In genomic region chr2:231197741-231198290, GRCh38 we compare ENCODE assay signal across 8 cellular contexts. TPM values are rescaled to one million over a fixed set of nuclear protein-coding genes. Genes with fewer than 3 reads are reported as not detected.
DNase-seq lines count a peak whose midpoint lies in the region; ATAC-seq and TF ChIP-seq lines count a peak whose summit lies in the region.

No MANE protein-coding gene starts in this region.

- H3K27ac ChIP-seq in A673 (ENCODE audit: low read depth, low read length, poor library complexity, severe bottlenecking) (peak overlapping the region; percentile 8), breast epithelium (peak overlapping the region; percentile 55 to 61)

- H3K4me1 ChIP-seq in A673 (ENCODE audit: insufficient read depth, low read length, poor library complexity, severe bottlenecking) = peaks cover 5% of the 10 kb centered on the region
- H3K4me1 ChIP-seq in breast epithelium = peaks cover 0 to 2% of the 10 kb centered on the region in 2 donors
- peaks cover 13% of the 10 kb centered on the region for H3K4me1 ChIP-seq in mononuclear cell (ENCODE audit: insufficient read depth, low read length)

- no peak for ATAC-seq in esophagus mucosa
- no peak for ATAC-seq in HG03354 (IDR thresholded peaks at IDR 0.05; ENCODE audit: poor library complexity, severe bottlenecking, unreplicated experiment)

- H3K4me3 ChIP-seq in A673 (ENCODE audit: low read depth, low read length, poor library complexity, severe bottlenecking) = peak overlapping the region; percentile 67
- H3K4me3 ChIP-seq in breast epithelium = peak overlapping the region; percentile 76 to 84 (median 80)
- H3K4me3 ChIP-seq in mononuclear cell (ENCODE audit: low read length) = peak overlapping the region; percentile 63

- intact Hi-C loops in A673 (cut with micrococcal nuclease; ENCODE audit: unreplicated experiment) = no loop called here
- intact Hi-C loops in breast epithelium (cut with DNase I; ENCODE audit: low total_unique reads) = no loop called here

- DNase-seq in A673 (ENCODE audit: low spot score) (no peak), HT-29 (ENCODE audit: low spot score) (peak; percentile 26), breast epithelium (ENCODE audit: low spot score in 2 of 2) (no peak), NAMALWA (ENCODE audit: low spot score) (no peak), EL (no peak)

- TF ChIP-seq POLR2A in breast epithelium (IDR thresholded peaks at IDR 0.05) = no peak

- H3K9me3 ChIP-seq in A673 (ENCODE audit: low read depth, low read length, poor library complexity, severe bottlenecking) = no peaks in the 10 kb centered on the region
- H3K9me3 ChIP-seq in breast epithelium = no peaks in the 10 kb centered on the region
- H3K9me3 ChIP-seq in mononuclear cell (ENCODE audit: low read depth, low read length) = no peaks in the 10 kb centered on the region

- POLR2A ChIA-PET in A673 (lab: Charles Lee; ENCODE audit: low non-redundant PET) = no interaction called here

- H3K36me3 ChIP-seq in A673 (ENCODE audit: insufficient read depth, low read length, poor library complexity, severe bottlenecking) (no peaks in the 10 kb centered on the region), breast epithelium (no peaks in the 10 kb centered on the region)

- CTCF ChIA-PET in A673 (lab: Charles Lee) = interaction anchor here (0.6 kb wide), 2 partner anchors 94 to 254 kb away, joined by 3 read pairs; no protein-coding TSS in a partner anchor

- BruUV-seq in A673 (replicated peaks; lab: Mats Ljungman, UMichigan) = TSS peak; percentile 75

- H3K27me3 ChIP-seq in A673 (replicated peaks; ENCODE audit: insufficient read depth, low read depth, low read length, poor library complexity) (no peaks in the 10 kb centered on the region), breast epithelium (no peaks in the 10 kb centered on the region), mononuclear cell (ENCODE audit: insufficient read depth, low read length) (no peaks in the 10 kb centered on the region)

- TF ChIP-seq CTCF in A673 (conservative IDR thresholded peaks at IDR 0.05; ENCODE audit: low read depth, low read length) (no peak), breast epithelium (IDR thresholded peaks at IDR 0.05) (no peak)

RNA-seq across cellular contexts. Expression of gene ARMC9, which starts 0.6 kb away (rescaled TPM):
- 14.3 and 14.9 TPM in 2 replicates for total RNA-seq in A673 (2021)
- total RNA-seq in HT-29 (2014; rRNA removed; shearing (Covaris generic)) = 26.2 and 29.7 TPM in 2 replicates
- total RNA-seq in breast epithelium = 10 to 100 TPM in 2 of 3 donors, 1 to 10 TPM in 1; 4.0 to 20.8 (median 18.0) TPM
- 0.73 TPM for total RNA-seq in mononuclear cell
- 1.2 TPM for total RNA-seq in esophagus mucosa
